In genomic region chr4:168662297-168662985, GRCh38 we compare ENCODE assay signal across 14 cellular contexts.
"Had no signal": no experiment of that assay in that cellular context is flagged by ENCODE, and none has a peak within 500 bp of the region (broad histone marks: within the 10 kb centered on the region; RNA-seq: fewer than 3 reads in every experiment).

No MANE protein-coding gene starts in this region.

- H3K4me3 Mint-ChIP-seq: activated T-helper 1 cell treated with anti-CD3 and anti-CD28 coated beads, Interleukin-12 subunit alpha, Interleukin-12 subunit beta, Interleukin-2, Interleukin-4 antibody, amounts not matched to agents 30 ng/mL and 10 ng/mL and 1 ng/mL, durations not matched to agents 14 hours and 24 hours and 36 hours; natural killer cell treated with Interleukin-12 subunit alpha and Interleukin-12 subunit beta and Interleukin-15 and Interleukin-18, amount 100 ng/mL, for 72 hours; stimulated activated naive B cell treated with anti-CD40 and anti-IgM and Interleukin-4, amounts not matched to agents 10 μg/mL and 1 μg/mL and 100 μg/mL, for 72 hours; T-cell had no signal

- H3K4me1 Mint-ChIP-seq: stimulated activated naive B cell treated with anti-CD40 and anti-IgM and Interleukin-4, amounts not matched to agents 10 μg/mL and 1 μg/mL and 100 μg/mL, for 72 hours; T-cell had no signal

- H3K27ac Mint-ChIP-seq: activated T-helper 1 cell treated with anti-CD3 and anti-CD28 coated beads, Interleukin-12 subunit alpha, Interleukin-12 subunit beta, Interleukin-2, Interleukin-4 antibody, amounts not matched to agents 30 ng/mL and 10 ng/mL and 1 ng/mL, durations not matched to agents 14 hours and 24 hours and 36 hours; natural killer cell treated with Interleukin-12 subunit alpha and Interleukin-12 subunit beta and Interleukin-15 and Interleukin-18, amount 100 ng/mL, for 72 hours; stimulated activated naive B cell treated with anti-CD40 and anti-IgM and Interleukin-4, amounts not matched to agents 10 μg/mL and 1 μg/mL and 100 μg/mL, for 72 hours; T-cell had no signal

- H3K9me3 ChIP-seq: left lung, thyroid gland had no signal

- H3K27ac ChIP-seq: left lung had no signal

- H3K4me3 ChIP-seq: left lung, thyroid gland had no signal

- ATAC-seq: activated CD4-positive, CD25-positive, alpha-beta regulatory T cell treated with anti-CD3 and anti-CD28 coated beads, Interleukin-2, amount 50 U/mL, for 24 hours; esophagus mucosa; left lung; natural killer cell treated with Interleukin-12 subunit alpha and Interleukin-12 subunit beta and Interleukin-15 and Interleukin-18, amount 100 ng/mL, for 72 hours; sciatic nerve; stimulated activated naive B cell treated with anti-CD40 and anti-IgM and Interleukin-4, amounts not matched to agents 10 μg/mL and 1 μg/mL and 100 μg/mL, for 72 hours; T-cell had no signal

- H3K4me1 ChIP-seq: left lung had no signal

- H3K36me3 Mint-ChIP-seq: natural killer cell treated with Interleukin-12 subunit alpha and Interleukin-12 subunit beta and Interleukin-15 and Interleukin-18, amount 100 ng/mL, for 72 hours; stimulated activated naive B cell treated with anti-CD40 and anti-IgM and Interleukin-4, amounts not matched to agents 10 μg/mL and 1 μg/mL and 100 μg/mL, for 72 hours; T-cell had no signal

- H3K27me3 ChIP-seq: left lung, thyroid gland had no signal

- DNase-seq: activated CD4-positive, alpha-beta T cell treated with anti-CD3 and anti-CD28 coated beads, Interleukin-2, amount 50 U/mL, for 1 hour; activated CD8-positive, alpha-beta memory T cell treated with anti-CD3 and anti-CD28 coated beads for 24 hours; activated naive CD4-positive, alpha-beta T cell; aorta; left lung; stimulated activated naive B cell treated with anti-CD40 and anti-IgM and Interleukin-4, amounts not matched to agents 10 μg/mL and 1 μg/mL and 100 μg/mL, for 72 hours; T-cell; T-helper 9 cell; thyroid gland had no signal

- H3K9me3 Mint-ChIP-seq: activated T-helper 1 cell treated with anti-CD3 and anti-CD28 coated beads, Interleukin-12 subunit alpha, Interleukin-12 subunit beta, Interleukin-2, Interleukin-4 antibody, amounts not matched to agents 30 ng/mL and 10 ng/mL and 1 ng/mL, durations not matched to agents 14 hours and 24 hours and 36 hours; natural killer cell treated with Interleukin-12 subunit alpha and Interleukin-12 subunit beta and Interleukin-15 and Interleukin-18, amount 100 ng/mL, for 72 hours; stimulated activated naive B cell treated with anti-CD40 and anti-IgM and Interleukin-4, amounts not matched to agents 10 μg/mL and 1 μg/mL and 100 μg/mL, for 72 hours; T-cell had no signal

- H3K36me3 ChIP-seq: left lung, thyroid gland had no signal
